In the genomic region with DNA sequence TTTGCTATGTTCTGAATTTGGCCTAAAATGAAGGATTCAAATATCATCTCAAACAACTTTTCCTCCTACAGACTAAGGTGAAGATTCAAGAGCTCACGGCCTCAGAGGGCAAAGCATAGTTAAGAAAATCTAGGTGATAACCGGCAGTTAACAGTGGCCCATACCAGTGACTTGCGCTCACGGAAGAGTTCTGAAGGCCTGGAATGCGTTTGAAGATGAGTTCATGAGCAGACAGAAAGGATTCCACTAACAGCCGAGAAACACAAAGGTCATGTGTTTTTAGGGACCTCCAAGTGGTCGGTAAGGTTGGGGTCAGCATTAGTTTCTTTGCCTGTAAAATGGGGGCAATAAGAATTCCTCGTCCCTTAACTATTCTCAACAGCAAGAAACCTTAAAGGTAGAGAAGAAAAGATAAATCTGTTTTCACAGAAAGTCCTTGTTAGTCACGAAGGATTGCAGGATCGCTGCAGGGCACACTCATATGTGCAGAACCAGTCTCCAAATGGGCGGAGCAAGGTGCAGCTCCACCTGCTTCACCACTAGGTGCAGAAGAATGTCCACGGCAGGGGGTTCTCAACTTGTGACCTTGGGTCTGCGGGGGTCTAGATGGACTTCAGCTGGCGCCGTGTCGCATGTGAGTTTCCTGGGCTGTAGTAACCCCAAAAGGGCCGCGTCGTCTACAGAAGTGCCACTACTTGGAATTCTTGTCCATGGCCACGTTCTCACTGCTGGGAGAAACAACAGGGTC, we compare ENCODE assay signal across 8 cellular contexts. TPM values are rescaled to one million over a fixed set of nuclear protein-coding genes. Genes with fewer than 3 reads are reported as not detected.
DNase-seq lines count a peak whose midpoint lies in the region; ATAC-seq and TF ChIP-seq lines count a peak whose summit lies in the region.

No MANE protein-coding gene starts in this region.

- H4K5ac ChIP-seq in IMR-90 (ENCODE audit: low read depth, low read length), result peak overlapping the region; percentile 96

- peaks cover 49% of the 10 kb centered on the region for H3K79me2 ChIP-seq in neural progenitor cell (ENCODE audit: low read depth)

- H4K20me1 ChIP-seq in IMR-90 (ENCODE audit: insufficient read depth, low read length), result no peaks in the 10 kb centered on the region
- no peaks in the 10 kb centered on the region for H4K20me1 ChIP-seq in neural progenitor cell (ENCODE audit: low read depth)

- H3K4me3 ChIP-seq in CD4-positive, CD25-positive, alpha-beta regulatory T cell (ENCODE audit: low read depth, low read length), result peak overlapping the region; percentile 98
- H3K4me3 ChIP-seq in IMR-90 (ENCODE audit: insufficient read depth, low read depth, low read length), result peak overlapping the region; percentile 81
- H3K4me3 ChIP-seq in neural progenitor cell, result peak overlapping the region; percentile 73
- H3K4me3 ChIP-seq in upper lobe of right lung, result peak overlapping the region; percentile 85

- H3K9me1 ChIP-seq in IMR-90 (ENCODE audit: insufficient read depth, low read length), result peaks cover 9% of the 10 kb centered on the region; the same call in 1 of the 2 replicates

- intact Hi-C loops in IMR-90 (cut with micrococcal nuclease) (loop anchor here (1.0 kb wide), 1 partner anchor 63 kb away; a partner anchor contains a TSS), upper lobe of right lung (cut with DNase I) (no loop called here)

- no peaks in the 10 kb centered on the region for H3K36me3 ChIP-seq in CD4-positive, CD25-positive, alpha-beta regulatory T cell (ENCODE audit: control insufficient read depth, insufficient read depth, low read length)
- H3K36me3 ChIP-seq in IMR-90 (ENCODE audit: control insufficient read depth, insufficient read depth, low read length) (no peaks in the 10 kb centered on the region), neural progenitor cell (no peaks in the 10 kb centered on the region), upper lobe of right lung (no peaks in the 10 kb centered on the region)

- peak in 2 of 3 donors; percentile 30 to 68 for DNase-seq in CD4-positive, CD25-positive, alpha-beta regulatory T cell
- peak; percentile 2 for DNase-seq in IMR-90
- peak; percentile 61 for DNase-seq in activated CD4-positive, alpha-beta T cell treated with anti-CD3 and anti-CD28 coated beads, Interleukin-2, amount 10 ng/mL, durations not matched to agents 7 days and 5 days
- peak; percentile 46 for DNase-seq in epithelial cell of prostate (ENCODE audit: low read depth, low spot score)
- no peak for DNase-seq in neural progenitor cell (ENCODE audit: low spot score)
- DNase-seq in upper lobe of right lung, result peak; percentile 78
- no peak for DNase-seq in KBM-7

- H3K9me3 Mint-ChIP-seq in CD4-positive, CD25-positive, alpha-beta regulatory T cell, result no peaks in the 10 kb centered on the region
- H3K9me3 Mint-ChIP-seq in activated CD4-positive, alpha-beta T cell treated with anti-CD3 and anti-CD28 coated beads, Interleukin-2, amount 10 ng/mL, durations not matched to agents 7 days and 5 days, result peaks cover 4% of the 10 kb centered on the region
- H3K9me3 Mint-ChIP-seq in neural progenitor cell, result peaks cover 22% of the 10 kb centered on the region

- POLR2A ChIA-PET in IMR-90 (lab: Charles Lee; ENCODE audit: unreplicated experiment), result no interaction called here
- POLR2A ChIA-PET in activated CD4-positive, alpha-beta T cell treated with anti-CD3 and anti-CD28 coated beads, Interleukin-2, amount 10 ng/mL, durations not matched to agents 7 days and 5 days (lab: Charles Lee), result interaction anchor here (0.6 to 0.7 kb wide), 2 partner anchors 20 to 38 kb away, joined by 3 to 6 read pairs; no protein-coding TSS in a partner anchor

- peaks cover 4% of the 10 kb centered on the region for H3F3A ChIP-seq in neural progenitor cell (ENCODE audit: low read depth)

- no peak overlapping the region for H2BK120ac ChIP-seq in IMR-90 (ENCODE audit: low read depth, low read length)

- no peak overlapping the region for H2BK20ac ChIP-seq in IMR-90 (ENCODE audit: low read depth, low read length)

- TF ChIP-seq CTCF in IMR-90 (conservative IDR thresholded peaks at IDR 0.05; ENCODE audit: low read depth, low read length), result no peak
- peak; percentile 19 for TF ChIP-seq CTCF in neural progenitor cell (IDR thresholded peaks at IDR 0.05)
- no peak for TF ChIP-seq CTCF in upper lobe of right lung (IDR thresholded peaks at IDR 0.05)

- CTCF ChIA-PET in IMR-90 (lab: Yijun Ruan, JAX), result interaction anchor here (1.8 kb wide), 1 partner anchor 10 kb away, joined by 6 read pairs; no protein-coding TSS in a partner anchor
- CTCF ChIA-PET in activated CD4-positive, alpha-beta T cell treated with anti-CD3 and anti-CD28 coated beads, Interleukin-2, amount 10 ng/mL, durations not matched to agents 7 days and 5 days (lab: Charles Lee), result interaction anchor here (0.9 to 3.9 kb wide), 4 partner anchors 11 to 36 kb away, joined by 3 to 19 read pairs (median 5); no protein-coding TSS in a partner anchor

- H2AFZ ChIP-seq in IMR-90 (replicated peaks; ENCODE audit: low read length, poor library complexity) (peak overlapping the region; percentile 99), neural progenitor cell (replicated peaks) (peak overlapping the region; percentile 66)

- H2BK5ac ChIP-seq in IMR-90 (ENCODE audit: low read depth, low read length, poor library complexity, severe bottlenecking), result peak overlapping the region; percentile 56

- H3K27ac Mint-ChIP-seq in CD4-positive, CD25-positive, alpha-beta regulatory T cell, result peak overlapping the region; percentile 96 to 98 (median 97)
- peak overlapping the region; percentile 94 for H3K27ac Mint-ChIP-seq in activated CD4-positive, alpha-beta T cell treated with anti-CD3 and anti-CD28 coated beads, Interleukin-2, amount 10 ng/mL, durations not matched to agents 7 days and 5 days
- peak overlapping the region; percentile 93 for H3K27ac Mint-ChIP-seq in neural progenitor cell

- H3K4ac ChIP-seq in IMR-90 (ENCODE audit: low read depth, low read length), result peak overlapping the region; percentile 96

- H3K4me1 ChIP-seq in CD4-positive, CD25-positive, alpha-beta regulatory T cell (ENCODE audit: control insufficient read depth, insufficient read depth, low read length, poor library complexity, severe bottlenecking), result peaks cover 24% of the 10 kb centered on the region
- H3K4me1 ChIP-seq in IMR-90 (ENCODE audit: control insufficient read depth, insufficient read depth, low read length) (no peaks in the 10 kb centered on the region), neural progenitor cell (no peaks in the 10 kb centered on the region), upper lobe of right lung (peaks cover 18% of the 10 kb centered on the region)

- dilution Hi-C loops in IMR-90 (cut with HindIII; ENCODE audit: low sequenced_read_pairs, unreplicated experiment), result no loop called here

- H4K8ac ChIP-seq in IMR-90 (ENCODE audit: low read depth in 2 of 2, low read length in 2 of 2), result peak overlapping the region; percentile 85 to 100

- H3K4me1 Mint-ChIP-seq in CD4-positive, CD25-positive, alpha-beta regulatory T cell, result peaks cover 24 to 60% (median 49%) of the 10 kb centered on the region in 4 donors
- peaks cover 41% of the 10 kb centered on the region for H3K4me1 Mint-ChIP-seq in activated CD4-positive, alpha-beta T cell treated with anti-CD3 and anti-CD28 coated beads, Interleukin-2, amount 10 ng/mL, durations not matched to agents 7 days and 5 days
- peaks cover 26% of the 10 kb centered on the region for H3K4me1 Mint-ChIP-seq in neural progenitor cell

- H3K4me3 Mint-ChIP-seq in CD4-positive, CD25-positive, alpha-beta regulatory T cell, result peak overlapping the region; percentile 95 to 99 (median 98)
- H3K4me3 Mint-ChIP-seq in activated CD4-positive, alpha-beta T cell treated with anti-CD3 and anti-CD28 coated beads, Interleukin-2, amount 10 ng/mL, durations not matched to agents 7 days and 5 days, result peak overlapping the region; percentile 91
- H3K4me3 Mint-ChIP-seq in neural progenitor cell, result peak overlapping the region; percentile 91

- TF ChIP-seq RAD21 in IMR-90 (IDR thresholded peaks at IDR 0.05; ENCODE audit: low read length), result no peak

- no TSS peak for BruUV-seq in IMR-90 (replicated peaks; lab: Mats Ljungman, UMichigan)

- H2AK9ac ChIP-seq in IMR-90 (replicated peaks; ENCODE audit: low read depth, low read length, poor library complexity), result peak overlapping the region; percentile 60

- peaks cover 6% of the 10 kb centered on the region for H3K36me3 Mint-ChIP-seq in CD4-positive, CD25-positive, alpha-beta regulatory T cell
- peaks cover 2% of the 10 kb centered on the region for H3K36me3 Mint-ChIP-seq in activated CD4-positive, alpha-beta T cell treated with anti-CD3 and anti-CD28 coated beads, Interleukin-2, amount 10 ng/mL, durations not matched to agents 7 days and 5 days (ENCODE audit: low read depth)
- peaks cover 22% of the 10 kb centered on the region for H3K36me3 Mint-ChIP-seq in neural progenitor cell

- H3K27me3 ChIP-seq in CD4-positive, CD25-positive, alpha-beta regulatory T cell (ENCODE audit: control insufficient read depth, insufficient read depth, low read length), result no peaks in the 10 kb centered on the region
- no peaks in the 10 kb centered on the region for H3K27me3 ChIP-seq in IMR-90 (ENCODE audit: control insufficient read depth, insufficient read depth, low read length)
- H3K27me3 ChIP-seq in neural progenitor cell, result no peaks in the 10 kb centered on the region
- H3K27me3 ChIP-seq in upper lobe of right lung, result no peaks in the 10 kb centered on the region

- in situ Hi-C loops in IMR-90 (cut with MboI; ENCODE audit: low sequenced_read_pairs) (no loop called here), KBM-7 (cut with MboI; ENCODE audit: low pct_unique_long_range_greater_than_20kb, low sequenced_read_pairs) (no loop called here)

- H3K56ac ChIP-seq in IMR-90 (ENCODE audit: extremely low read depth, insufficient read depth, low read length), result peak overlapping the region; percentile 52; the same call in 1 of the 2 replicates

- H3K79me1 ChIP-seq in IMR-90 (ENCODE audit: low read depth in 1 of 2, low read length in 2 of 2), result peaks cover 27 to 42% of the 10 kb centered on the region in 2 experiments

- H4K91ac ChIP-seq in IMR-90 (ENCODE audit: insufficient read depth, low read depth, low read length), result peak overlapping the region; percentile 92

- 46% methylated on average over 7 of the region's 20 CpGs; no CpG with 5 or more reads in 1 of the 2 experiments for WGBS in IMR-90 (ENCODE audit: extremely low coverage in 2 of 2, insufficient read length in 1 of 2), 2 experiments

- H3K9ac ChIP-seq in IMR-90 (ENCODE audit: low read depth, low read length) (peak overlapping the region; percentile 80), neural progenitor cell (peak overlapping the region; percentile 23)

- peak overlapping the region; percentile 100 for H3K14ac ChIP-seq in IMR-90 (replicated peaks; ENCODE audit: low read depth, low read length)

- no peak overlapping the region for H2AK5ac ChIP-seq in IMR-90 (ENCODE audit: low read depth, low read length)

- H3K27me3 Mint-ChIP-seq in CD4-positive, CD25-positive, alpha-beta regulatory T cell, result no peaks in the 10 kb centered on the region
- no peaks in the 10 kb centered on the region for H3K27me3 Mint-ChIP-seq in activated CD4-positive, alpha-beta T cell treated with anti-CD3 and anti-CD28 coated beads, Interleukin-2, amount 10 ng/mL, durations not matched to agents 7 days and 5 days
- H3K27me3 Mint-ChIP-seq in neural progenitor cell (ENCODE audit: insufficient read depth, low read depth), result peaks cover 8% of the 10 kb centered on the region

- H3K23ac ChIP-seq in IMR-90 (ENCODE audit: low read depth, low read length), result peak overlapping the region; percentile 97

- H2BK15ac ChIP-seq in IMR-90 (ENCODE audit: low read depth, low read length), result no peak overlapping the region

- H3K9me3 ChIP-seq in CD4-positive, CD25-positive, alpha-beta regulatory T cell (ENCODE audit: control insufficient read depth in 2 of 2, low read length in 2 of 2), result no peaks in the 10 kb centered on the region
- H3K9me3 ChIP-seq in IMR-90 (ENCODE audit: control insufficient read depth, insufficient read depth, low read length) (no peaks in the 10 kb centered on the region), neural progenitor cell (ENCODE audit: low read depth) (no peaks in the 10 kb centered on the region), upper lobe of right lung (no peaks in the 10 kb centered on the region)

- no peak overlapping the region for H3K18ac ChIP-seq in IMR-90 (ENCODE audit: low read depth, low read length)

- H3K4me2 ChIP-seq in IMR-90 (ENCODE audit: low read depth, low read length) (peak overlapping the region; percentile 86), neural progenitor cell (peak overlapping the region; percentile 77)

- ATAC-seq in CD4-positive, CD25-positive, alpha-beta regulatory T cell (ENCODE audit: low read depth in 2 of 2), result peak in 1 of 2 donors; percentile 14
- peak; percentile 16 for ATAC-seq in GM19452 (IDR thresholded peaks at IDR 0.05; ENCODE audit: unreplicated experiment)
- ATAC-seq in IMR-90 (ENCODE audit: low read depth), result no peak
- peak; percentile 32 for ATAC-seq in upper lobe of right lung

- peak overlapping the region; percentile 89 for H3K27ac ChIP-seq in CD4-positive, CD25-positive, alpha-beta regulatory T cell (ENCODE audit: insufficient read depth, low read length, poor library complexity, severe bottlenecking)
- H3K27ac ChIP-seq in IMR-90 (ENCODE audit: insufficient read depth, low read length), result peak overlapping the region; percentile 64
- peak overlapping the region; percentile 67 for H3K27ac ChIP-seq in epithelial cell of prostate
- H3K27ac ChIP-seq in neural progenitor cell, result no peak overlapping the region
- H3K27ac ChIP-seq in upper lobe of right lung, result peak overlapping the region; percentile 85

- no peak for TF ChIP-seq POLR2A in IMR-90 (IDR thresholded peaks at IDR 0.05; ENCODE audit: low read depth, low read length)

RNA-seq across cellular contexts. Expression of a gene that starts 0.7 kb away (rescaled TPM):
- total RNA-seq in CD4-positive, CD25-positive, alpha-beta regulatory T cell, result 24.2 TPM
- polyA plus RNA-seq in CD4-positive, CD25-positive, alpha-beta regulatory T cell, result 10 to 100 TPM; 41.8 to 51.9 (median 44.4) TPM
- total RNA-seq in IMR-90 (2012; rRNA removed) (4.1 and 4.7 TPM in 2 replicates), neural progenitor cell (ENCODE audit: low replicate concordance) (9.9 and 11.5 TPM in 2 replicates), upper lobe of right lung (17.5 TPM)
- polyA plus RNA-seq in IMR-90 (2012; rRNA removed), result 8.6 and 9.8 TPM in 2 replicates
- polyA plus RNA-seq in IMR-90 (2012; cell fraction: cytosol; rRNA removed), result 4.6 and 7.3 TPM in 2 replicates
- 2.1 and 3.8 TPM in 2 replicates for polyA plus RNA-seq in IMR-90 (2012; cell fraction: nucleus; rRNA removed; ENCODE audit: low replicate concordance)
- 10 to 100 TPM; 34.3 to 41.6 TPM for total RNA-seq in activated CD4-positive, alpha-beta T cell treated with anti-CD3 and anti-CD28 coated beads, Interleukin-2, amount 10 ng/mL, durations not matched to agents 7 days and 5 days

Comparison
In these comparisons a context has a peak if more than half of its experiments do, and no peak if none do; other contexts are left out.
1. DNase-seq: peak in CD4-positive, CD25-positive, alpha-beta regulatory T cell (2 of 3), IMR-90 (single experiment), activated CD4-positive, alpha-beta T cell treated with anti-CD3 and anti-CD28 coated beads, Interleukin-2, amount 10 ng/mL, durations not matched to agents 7 days and 5 days (single experiment), epithelial cell of prostate (single experiment) and upper lobe of right lung (single experiment); none in neural progenitor cell (single experiment) and KBM-7 (single experiment).
2. Peak in every context shown above with its lines, with median percentiles within 50 percentile points of each other: H3K4me3 ChIP-seq, H3K27ac Mint-ChIP-seq and H3K4me3 Mint-ChIP-seq.